Comparison of ENCODE assay signal across 10 cellular contexts in the genomic region with DNA sequence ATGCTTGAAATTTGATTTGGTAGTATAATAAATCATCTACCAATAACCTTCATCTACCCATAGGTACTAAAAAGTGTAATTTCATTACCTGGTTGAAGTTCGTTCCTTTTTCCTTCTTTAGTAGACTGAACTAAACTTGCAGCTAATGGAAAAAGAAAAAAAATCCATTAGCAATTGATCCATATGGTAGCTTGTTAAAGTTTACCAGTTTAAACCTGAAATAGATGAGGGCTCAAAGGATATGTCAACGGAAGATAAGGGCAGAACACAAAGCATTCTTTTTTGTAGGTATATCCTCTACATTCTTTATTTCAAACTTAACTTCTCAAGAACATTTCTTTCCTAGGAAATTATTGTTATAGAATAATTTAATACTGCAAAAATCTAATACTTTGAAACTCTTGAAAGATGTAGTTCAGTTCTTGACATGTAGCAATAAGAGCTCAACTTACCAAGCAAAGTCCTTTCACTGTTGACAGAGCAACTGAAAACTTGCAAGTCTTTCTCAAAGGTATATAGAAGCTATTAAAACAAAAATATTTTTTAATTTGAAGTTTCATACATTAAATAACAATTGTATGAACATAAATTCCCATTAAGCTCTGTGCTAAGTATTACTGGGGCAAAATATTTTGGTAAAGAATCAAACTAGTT.
"Had no signal": no experiment of that assay in that cellular context is flagged by ENCODE, and none has a peak within 500 bp of the region (broad histone marks: within the 10 kb centered on the region; RNA-seq: fewer than 3 reads in every experiment).

No MANE protein-coding gene starts in this region.

- H3K4me3 ChIP-seq: GM23248, HAP-1 had no signal

- H3K27ac ChIP-seq: GM23248, HL-60 had no signal

- ATAC-seq: HCT116 had no signal

- H3K9me3 ChIP-seq: HAP-1 had no signal

- H3K9me3 Mint-ChIP-seq: HFFc6, IgD-negative memory B cell had no signal

- H3K36me3 ChIP-seq: HAP-1 had no signal

- H3K27me3 Mint-ChIP-seq: IgD-negative memory B cell had no signal

- H3K9ac ChIP-seq: GM23248 had no signal

- H3K4me3 Mint-ChIP-seq: HFFc6, IgD-negative memory B cell had no signal

- FAIRE-seq: HTR-8/SVneo had no signal

- H3K4me1 ChIP-seq: HAP-1 had no signal

- H3K27ac Mint-ChIP-seq: HFFc6 had no signal

- H2AFZ ChIP-seq: GM23248 had no signal

- DNase-seq: GM23248, GOT3, H7, HFFc6, KBM-7 had no signal
